In the genomic region with DNA sequence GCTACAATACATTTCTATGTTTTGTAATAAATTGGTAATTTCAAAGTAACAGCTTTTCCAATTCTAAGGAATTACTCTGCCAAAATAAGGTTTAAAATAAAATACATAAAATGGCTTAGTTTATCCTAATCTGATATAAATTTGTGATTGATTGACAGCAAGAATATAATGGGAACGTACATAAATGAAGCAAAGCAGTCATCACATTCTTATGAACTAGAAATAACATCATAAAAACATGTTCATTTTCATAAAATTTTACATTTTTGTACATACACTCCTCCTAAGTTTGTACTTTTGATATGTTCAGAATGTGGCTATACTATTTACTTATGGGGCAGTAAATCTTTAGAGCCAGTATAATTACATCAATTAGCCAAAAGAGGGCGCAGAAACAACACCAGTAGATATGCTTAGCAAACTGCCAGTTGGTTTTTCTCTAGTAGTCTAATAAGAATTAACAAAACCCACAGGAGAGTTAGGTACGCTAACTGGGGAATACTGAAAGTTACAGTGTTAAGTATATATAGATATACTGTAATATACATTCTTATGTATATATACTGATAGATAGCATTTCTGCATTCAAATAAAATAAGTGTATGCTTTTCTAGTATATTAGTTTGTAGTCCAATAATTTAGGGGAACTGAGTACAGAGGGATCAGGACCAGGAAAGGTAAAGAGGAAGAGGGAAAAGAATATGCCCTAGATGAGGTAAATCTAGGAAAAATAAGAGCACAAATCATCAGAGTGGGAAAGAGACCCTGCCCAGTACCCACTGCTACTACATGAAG, we compare ENCODE assay signal across 8 cellular contexts.
DNase-seq lines count a peak whose midpoint lies in the region; ATAC-seq and TF ChIP-seq lines count a peak whose summit lies in the region.

No MANE protein-coding gene starts in this region.

- H3K9me3 Mint-ChIP-seq in CD4-positive, alpha-beta T cell = no peaks in the 10 kb centered on the region
- no peaks in the 10 kb centered on the region for H3K9me3 Mint-ChIP-seq in brain

- peak; percentile 65 for TF ChIP-seq CTCF in CD4-positive, alpha-beta T cell (IDR thresholded peaks at IDR 0.05)
- TF ChIP-seq CTCF in brain (conservative IDR thresholded peaks at IDR 0.05) (peak; percentile 75 to 78), suprapubic skin (IDR thresholded peaks at IDR 0.05) (peak in 1 of 2 donors; percentile 55)

- no peaks in the 10 kb centered on the region for H3K4me1 ChIP-seq in suprapubic skin

- no peak for TF ChIP-seq EP300 in suprapubic skin (IDR thresholded peaks at IDR 0.05)

- no peak for TF ChIP-seq POLR2A in suprapubic skin (IDR thresholded peaks at IDR 0.05)

- H3K27me3 ChIP-seq in CD4-positive, alpha-beta T cell (ENCODE audit: control insufficient read depth, insufficient read depth, low read length) = no peaks in the 10 kb centered on the region
- no peaks in the 10 kb centered on the region for H3K27me3 ChIP-seq in suprapubic skin

- POLR2A ChIA-PET in CD4-positive, alpha-beta T cell (lab: Charles Lee) = interaction anchor here (0.7 kb wide), 1 partner anchor 155 kb away, joined by 3 read pairs; no protein-coding TSS in a partner anchor

- no peak overlapping the region for H3K27ac ChIP-seq in CD4-positive, alpha-beta T cell (ENCODE audit: low read depth, low read length)
- H3K27ac ChIP-seq in suprapubic skin = no peak overlapping the region

- H3K9me3 ChIP-seq in CD4-positive, alpha-beta T cell (ENCODE audit: control insufficient read depth, low read length) = no peaks in the 10 kb centered on the region
- H3K9me3 ChIP-seq in suprapubic skin = no peaks in the 10 kb centered on the region

- intact Hi-C loops in CD4-positive, alpha-beta T cell (cut with DNase I, micrococcal nuclease) = loop anchor here (1.0 to 5.0 kb wide), 3 partner anchors 156 to 519 kb away; no protein-coding TSS in a partner anchor

- no peaks in the 10 kb centered on the region for H3K36me3 Mint-ChIP-seq in CD4-positive, alpha-beta T cell (ENCODE audit: low read depth)
- H3K36me3 Mint-ChIP-seq in brain = peaks cover under 1% of the 10 kb centered on the region

- H3K4me3 ChIP-seq in suprapubic skin = no peak overlapping the region

- WGBS in suprapubic skin = 50% methylated on average over 3 of the region's 3 CpGs

- H3K4me1 Mint-ChIP-seq in CD4-positive, alpha-beta T cell (ENCODE audit: low read depth) = no peaks in the 10 kb centered on the region
- H3K4me1 Mint-ChIP-seq in brain = peaks cover 37% of the 10 kb centered on the region

- CTCF ChIA-PET in CD4-positive, alpha-beta T cell (lab: Charles Lee) = interaction anchor here (1.6 kb wide), 1 partner anchor 152 kb away, joined by 4 read pairs; no protein-coding TSS in a partner anchor

- no peak for ATAC-seq in CD4-positive, alpha-beta T cell (ENCODE audit: poor library complexity)
- peak; percentile 84 for ATAC-seq in GM18870 (IDR thresholded peaks at IDR 0.05; ENCODE audit: unreplicated experiment)
- ATAC-seq in HG03095 (IDR thresholded peaks at IDR 0.05; ENCODE audit: unreplicated experiment) = peak; percentile 89

- H3K36me3 ChIP-seq in suprapubic skin = peaks cover 12% of the 10 kb centered on the region

- H3K27me3 Mint-ChIP-seq in CD4-positive, alpha-beta T cell = no peaks in the 10 kb centered on the region
- H3K27me3 Mint-ChIP-seq in brain = no peaks in the 10 kb centered on the region

- no peak overlapping the region for H3K4me3 Mint-ChIP-seq in CD4-positive, alpha-beta T cell
- no peak overlapping the region for H3K4me3 Mint-ChIP-seq in brain

- H3K27ac Mint-ChIP-seq in CD4-positive, alpha-beta T cell = no peak overlapping the region
- peak overlapping the region in 3 of 5 experiments; percentile 9 to 32 (median 11) for H3K27ac Mint-ChIP-seq in brain

- no peak for DNase-seq in CD4-positive, alpha-beta T cell
- peak; percentile 46 for DNase-seq in NCI-H345 (lab: John Stamatoyannopoulos, UW)
- DNase-seq in kidney glomerular epithelial cell (lab: John Stamatoyannopoulos, UW) = peak; percentile 73
- no peak for DNase-seq in suprapubic skin (ENCODE audit: low spot score in 2 of 2)
- no peak for DNase-seq in NK-92 treated with Interleukin-12 subunit alpha and Interleukin-12 subunit beta, amount 100 ng/mL, for 24 hours (lab: John Stamatoyannopoulos, UW)

Comparison
In these comparisons a context has a peak if more than half of its experiments do, and no peak if none do; other contexts are left out.
1. DNase-seq: peak in NCI-H345 (single experiment) and kidney glomerular epithelial cell (single experiment); none in CD4-positive, alpha-beta T cell (0 of 10), suprapubic skin (0 of 2) and NK-92 treated with Interleukin-12 subunit alpha and Interleukin-12 subunit beta, amount 100 ng/mL, for 24 hours (single experiment).